9 cellular contexts compared by ENCODE assay signal in the genomic region with DNA sequence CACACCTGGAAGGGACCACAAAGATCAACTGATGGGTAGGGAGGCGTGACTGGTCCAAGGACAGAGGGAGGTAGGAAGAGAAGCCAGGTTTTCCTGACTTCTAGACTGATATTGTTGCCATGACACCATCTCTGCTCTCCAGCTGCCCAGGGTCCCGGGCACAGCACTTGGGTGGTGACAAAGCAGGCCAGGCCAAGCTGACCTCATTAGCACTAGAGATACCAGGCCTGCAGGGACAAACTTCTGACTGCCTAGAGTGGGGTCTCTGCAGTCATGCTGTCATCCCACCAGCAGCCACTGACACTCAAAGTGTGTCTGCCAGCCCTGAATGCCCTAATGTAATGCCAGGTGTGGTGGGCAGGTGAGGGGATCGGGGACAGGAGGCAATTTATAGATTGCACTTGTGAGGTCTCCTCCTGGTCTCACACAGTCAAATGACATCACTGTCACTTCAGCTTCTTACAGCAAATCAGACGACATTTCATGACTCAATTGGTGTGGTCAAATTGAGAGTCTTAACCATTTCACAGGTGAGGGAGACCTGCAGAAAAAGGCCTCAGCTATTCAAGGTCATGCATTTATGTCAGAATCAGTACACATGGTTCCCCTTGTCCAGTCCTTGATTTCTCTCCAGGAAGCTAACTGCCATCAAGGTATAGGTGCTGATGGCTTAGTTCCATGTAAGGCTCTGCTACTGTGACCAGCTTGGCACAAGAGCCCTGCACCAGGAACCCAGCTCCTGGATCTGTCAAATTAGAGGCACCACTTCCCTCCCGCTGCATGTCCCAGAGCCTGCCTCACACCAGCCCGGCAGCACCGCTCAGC. TPM values are rescaled to one million over a fixed set of nuclear protein-coding genes. Genes with fewer than 3 reads are reported as not detected.
A peak's percentile ranks its signal among the peaks of the same experiment; 100 is the strongest.
DNase-seq lines count a peak whose midpoint lies in the region; ATAC-seq and TF ChIP-seq lines count a peak whose summit lies in the region.
"Had no signal": no experiment of that assay in that cellular context is flagged by ENCODE, and none has a peak within 500 bp of the region (broad histone marks: within the 10 kb centered on the region; RNA-seq: fewer than 3 reads in every experiment).

No MANE protein-coding gene starts in this region.

- no peaks in the 10 kb centered on the region for H3K9me3 ChIP-seq in heart left ventricle

- no peaks in the 10 kb centered on the region for H3K36me3 ChIP-seq in heart left ventricle

- peak overlapping the region; percentile 92; the same call in 1 of the 2 replicates for H3K4me3 Mint-ChIP-seq in WTC11

- DNase-seq in WTC11 (ENCODE audit: low spot score) (no peak), heart left ventricle (peak in 4 of 5 donors; percentile 52 to 68 (median 63)), D341Med (ENCODE audit: low spot score) (no peak), GM19238 (ENCODE audit: insufficient read length, low spot score) (no peak), GOT3 (lab: John Stamatoyannopoulos, UW) (no peak)
- DNase-seq: SHP77 treated with DMSO at 0.1 percent for 48 hours had no signal

- H3K36me3 Mint-ChIP-seq in WTC11, result no peaks in the 10 kb centered on the region

- WGBS in heart left ventricle, 4 donors, result 22 to 56% (median 36%) methylated on average over 4 to 7 of the region's 7 CpGs

- no peak for TF ChIP-seq POLR2A in heart left ventricle (IDR thresholded peaks at IDR 0.05)

- peak overlapping the region; percentile 69 to 95 (median 89) for H3K27ac ChIP-seq in heart left ventricle
- H3K27ac ChIP-seq in skin epidermis, result peak overlapping the region in 17 of 21 experiments; percentile 34 to 98 (median 92)

- H3K4me1 ChIP-seq in heart left ventricle, result peaks cover 0 to 79% (median 66%) of the 10 kb centered on the region in 12 donors

- H3K27me3 Mint-ChIP-seq in WTC11 (ENCODE audit: low read depth), result no peaks in the 10 kb centered on the region

- no peaks in the 10 kb centered on the region for H3K9me3 Mint-ChIP-seq in WTC11

- H3K27me3 ChIP-seq in heart left ventricle, result no peaks in the 10 kb centered on the region

- POLR2A ChIA-PET in WTC11 (lab: Charles Lee), result interaction anchor here (0.7 kb wide), 1 partner anchor 14 kb away, joined by 3 read pairs; no protein-coding TSS in a partner anchor

- TF ChIP-seq CTCF in GM12875 (IDR thresholded peaks at IDR 0.05; ENCODE audit: borderline replicate concordance, insufficient read depth, low read depth, low read length) (no peak), WTC11 (IDR thresholded peaks at IDR 0.05) (no peak), heart left ventricle (IDR thresholded peaks at IDR 0.05) (no peak)

- CTCF ChIA-PET in WTC11 (lab: Charles Lee), result interaction anchor here (0.8 to 1.4 kb wide), 4 partner anchors 15 to 405 kb away, joined by 3 to 4 read pairs (median 4); no protein-coding TSS in a partner anchor

- H3K27ac Mint-ChIP-seq in WTC11, result 0 out of 2 replicates have a peak overlapping the region, but pooled peaks have one; percentile 3

- intact Hi-C loops in heart left ventricle (cut with DNase I), result loop anchor here in 9 of 10 donors (2.0 to 10.0 kb wide), 5 partner anchors 19 to 50 kb away; no protein-coding TSS in a partner anchor

- H3K4me1 Mint-ChIP-seq in WTC11, result peaks cover 31% of the 10 kb centered on the region

- ATAC-seq in WTC11 (no peak), heart left ventricle (peak; percentile 49 to 78 (median 66)), HG03095 (IDR thresholded peaks at IDR 0.05; ENCODE audit: unreplicated experiment) (no peak)

- peak overlapping the region; percentile 5 for H3K4me3 ChIP-seq in GM12875 (ENCODE audit: low read depth, low read length)
- H3K4me3 ChIP-seq in heart left ventricle, result peak overlapping the region in 11 of 12 donors; percentile 9 to 94 (median 76)
- H3K4me3 ChIP-seq in skin epidermis, result peak overlapping the region in 6 of 7 experiments; percentile 7 to 73 (median 36)

TF ChIP-seq in WTC11, 78 proteins besides CTCF, POLR2A, EP300 and RAD21 (continues in another document):
- TF ChIP-seq, protein P1, sequence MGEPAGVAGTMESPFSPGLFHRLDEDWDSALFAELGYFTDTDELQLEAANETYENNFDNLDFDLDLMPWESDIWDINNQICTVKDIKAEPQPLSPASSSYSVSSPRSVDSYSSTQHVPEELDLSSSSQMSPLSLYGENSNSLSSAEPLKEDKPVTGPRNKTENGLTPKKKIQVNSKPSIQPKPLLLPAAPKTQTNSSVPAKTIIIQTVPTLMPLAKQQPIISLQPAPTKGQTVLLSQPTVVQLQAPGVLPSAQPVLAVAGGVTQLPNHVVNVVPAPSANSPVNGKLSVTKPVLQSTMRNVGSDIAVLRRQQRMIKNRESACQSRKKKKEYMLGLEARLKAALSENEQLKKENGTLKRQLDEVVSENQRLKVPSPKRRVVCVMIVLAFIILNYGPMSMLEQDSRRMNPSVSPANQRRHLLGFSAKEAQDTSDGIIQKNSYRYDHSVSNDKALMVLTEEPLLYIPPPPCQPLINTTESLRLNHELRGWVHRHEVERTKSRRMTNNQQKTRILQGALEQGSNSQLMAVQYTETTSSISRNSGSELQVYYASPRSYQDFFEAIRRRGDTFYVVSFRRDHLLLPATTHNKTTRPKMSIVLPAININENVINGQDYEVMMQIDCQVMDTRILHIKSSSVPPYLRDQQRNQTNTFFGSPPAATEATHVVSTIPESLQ (CRISPR knock-in tag; IDR thresholded peaks at IDR 0.05), result no peak
- TF ChIP-seq, protein P2, sequence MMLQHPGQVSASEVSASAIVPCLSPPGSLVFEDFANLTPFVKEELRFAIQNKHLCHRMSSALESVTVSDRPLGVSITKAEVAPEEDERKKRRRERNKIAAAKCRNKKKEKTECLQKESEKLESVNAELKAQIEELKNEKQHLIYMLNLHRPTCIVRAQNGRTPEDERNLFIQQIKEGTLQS (CRISPR knock-in tag; conservative IDR thresholded peaks at IDR 0.05), result no peak
- TF ChIP-seq NR3C1 (CRISPR knock-in tag; conservative IDR thresholded peaks at IDR 0.05; ENCODE audit: low read depth), result no peak
- TF ChIP-seq JAZF1 (CRISPR knock-in tag; IDR thresholded peaks at IDR 0.05), result no peak
- TF ChIP-seq, protein P3, sequence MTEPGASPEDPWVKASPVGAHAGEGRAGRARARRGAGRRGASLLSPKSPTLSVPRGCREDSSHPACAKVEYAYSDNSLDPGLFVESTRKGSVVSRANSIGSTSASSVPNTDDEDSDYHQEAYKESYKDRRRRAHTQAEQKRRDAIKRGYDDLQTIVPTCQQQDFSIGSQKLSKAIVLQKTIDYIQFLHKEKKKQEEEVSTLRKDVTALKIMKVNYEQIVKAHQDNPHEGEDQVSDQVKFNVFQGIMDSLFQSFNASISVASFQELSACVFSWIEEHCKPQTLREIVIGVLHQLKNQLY (CRISPR knock-in tag; IDR thresholded peaks at IDR 0.05), result no peak
- no peak for TF ChIP-seq ELF4 (CRISPR knock-in tag; IDR thresholded peaks at IDR 0.05; ENCODE audit: low read depth)
- TF ChIP-seq, protein P4, sequence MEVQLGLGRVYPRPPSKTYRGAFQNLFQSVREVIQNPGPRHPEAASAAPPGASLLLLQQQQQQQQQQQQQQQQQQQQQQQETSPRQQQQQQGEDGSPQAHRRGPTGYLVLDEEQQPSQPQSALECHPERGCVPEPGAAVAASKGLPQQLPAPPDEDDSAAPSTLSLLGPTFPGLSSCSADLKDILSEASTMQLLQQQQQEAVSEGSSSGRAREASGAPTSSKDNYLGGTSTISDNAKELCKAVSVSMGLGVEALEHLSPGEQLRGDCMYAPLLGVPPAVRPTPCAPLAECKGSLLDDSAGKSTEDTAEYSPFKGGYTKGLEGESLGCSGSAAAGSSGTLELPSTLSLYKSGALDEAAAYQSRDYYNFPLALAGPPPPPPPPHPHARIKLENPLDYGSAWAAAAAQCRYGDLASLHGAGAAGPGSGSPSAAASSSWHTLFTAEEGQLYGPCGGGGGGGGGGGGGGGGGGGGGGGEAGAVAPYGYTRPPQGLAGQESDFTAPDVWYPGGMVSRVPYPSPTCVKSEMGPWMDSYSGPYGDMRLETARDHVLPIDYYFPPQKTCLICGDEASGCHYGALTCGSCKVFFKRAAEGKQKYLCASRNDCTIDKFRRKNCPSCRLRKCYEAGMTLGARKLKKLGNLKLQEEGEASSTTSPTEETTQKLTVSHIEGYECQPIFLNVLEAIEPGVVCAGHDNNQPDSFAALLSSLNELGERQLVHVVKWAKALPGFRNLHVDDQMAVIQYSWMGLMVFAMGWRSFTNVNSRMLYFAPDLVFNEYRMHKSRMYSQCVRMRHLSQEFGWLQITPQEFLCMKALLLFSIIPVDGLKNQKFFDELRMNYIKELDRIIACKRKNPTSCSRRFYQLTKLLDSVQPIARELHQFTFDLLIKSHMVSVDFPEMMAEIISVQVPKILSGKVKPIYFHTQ (CRISPR knock-in tag; IDR thresholded peaks at IDR 0.05), result no peak
- TF ChIP-seq, protein P5, sequence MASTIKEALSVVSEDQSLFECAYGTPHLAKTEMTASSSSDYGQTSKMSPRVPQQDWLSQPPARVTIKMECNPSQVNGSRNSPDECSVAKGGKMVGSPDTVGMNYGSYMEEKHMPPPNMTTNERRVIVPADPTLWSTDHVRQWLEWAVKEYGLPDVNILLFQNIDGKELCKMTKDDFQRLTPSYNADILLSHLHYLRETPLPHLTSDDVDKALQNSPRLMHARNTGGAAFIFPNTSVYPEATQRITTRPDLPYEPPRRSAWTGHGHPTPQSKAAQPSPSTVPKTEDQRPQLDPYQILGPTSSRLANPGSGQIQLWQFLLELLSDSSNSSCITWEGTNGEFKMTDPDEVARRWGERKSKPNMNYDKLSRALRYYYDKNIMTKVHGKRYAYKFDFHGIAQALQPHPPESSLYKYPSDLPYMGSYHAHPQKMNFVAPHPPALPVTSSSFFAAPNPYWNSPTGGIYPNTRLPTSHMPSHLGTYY (CRISPR knock-in tag; IDR thresholded peaks at IDR 0.05), result no peak
- no peak for TF ChIP-seq TEAD1 (CRISPR knock-in tag; IDR thresholded peaks at IDR 0.05)
- TF ChIP-seq ZNF317 (CRISPR knock-in tag; IDR thresholded peaks at IDR 0.05; ENCODE audit: borderline replicate concordance, low read depth), result no peak
- TF ChIP-seq ZNF232 (CRISPR knock-in tag; IDR thresholded peaks at IDR 0.05), result no peak
- TF ChIP-seq, protein P6, sequence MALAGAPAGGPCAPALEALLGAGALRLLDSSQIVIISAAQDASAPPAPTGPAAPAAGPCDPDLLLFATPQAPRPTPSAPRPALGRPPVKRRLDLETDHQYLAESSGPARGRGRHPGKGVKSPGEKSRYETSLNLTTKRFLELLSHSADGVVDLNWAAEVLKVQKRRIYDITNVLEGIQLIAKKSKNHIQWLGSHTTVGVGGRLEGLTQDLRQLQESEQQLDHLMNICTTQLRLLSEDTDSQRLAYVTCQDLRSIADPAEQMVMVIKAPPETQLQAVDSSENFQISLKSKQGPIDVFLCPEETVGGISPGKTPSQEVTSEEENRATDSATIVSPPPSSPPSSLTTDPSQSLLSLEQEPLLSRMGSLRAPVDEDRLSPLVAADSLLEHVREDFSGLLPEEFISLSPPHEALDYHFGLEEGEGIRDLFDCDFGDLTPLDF (CRISPR knock-in tag; IDR thresholded peaks at IDR 0.05), result no peak
- no peak for TF ChIP-seq NR1H2 (CRISPR knock-in tag; IDR thresholded peaks at IDR 0.05)
- TF ChIP-seq NFATC4 (CRISPR knock-in tag; IDR thresholded peaks at IDR 0.05), result no peak

RNA-seq across cellular contexts. Expression of a gene that starts 2.7 kb away (rescaled TPM):
- total RNA-seq in WTC11 (2021) (22.0 to 25.1 TPM (median 22.5 TPM) in 3 replicates), heart left ventricle (10 to 100 TPM; 11.4 to 44.9 (median 25.3) TPM)
- polyA plus RNA-seq in heart left ventricle, result 10 to 100 TPM in 1 of 2 donors, 1 to 10 TPM in 1; 9.4 to 15.1 TPM

Comparison
In these comparisons a context has a peak if more than half of its experiments do, and no peak if none do; other contexts are left out.
1. H3K4me3 ChIP-seq: peak in every context shown above with its lines; median percentile 76 in heart left ventricle; 36 in skin epidermis; 5 in GM12875.
2. ATAC-seq: peak in heart left ventricle (4 of 4); none in WTC11 (single experiment) and HG03095 (single experiment).
3. DNase-seq: peak in heart left ventricle (4 of 5); none in WTC11 (single experiment), D341Med (single experiment), GM19238 (single experiment) and GOT3 (single experiment).